Comparison of ENCODE assay signal across 9 cellular contexts in the genomic region with DNA sequence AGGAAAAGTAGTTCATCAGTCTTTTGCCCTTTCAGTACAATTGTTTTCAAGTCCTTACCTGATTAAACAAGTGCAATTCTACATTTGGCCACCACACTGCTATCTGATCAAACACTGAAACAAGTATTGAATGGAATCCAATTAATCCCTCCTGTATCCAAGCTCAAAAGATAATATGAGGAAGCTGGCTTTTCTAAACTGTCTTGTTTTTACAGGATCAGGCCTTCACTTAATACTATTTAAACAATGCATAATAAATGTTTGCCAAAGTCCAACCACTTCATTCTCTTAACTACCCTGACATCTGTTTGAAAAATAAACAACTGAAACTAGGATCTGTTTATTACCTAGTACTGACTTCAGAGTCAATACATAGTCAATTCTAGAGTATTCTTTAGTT.
DNase-seq lines count a peak whose midpoint lies in the region; ATAC-seq and TF ChIP-seq lines count a peak whose summit lies in the region.
"Had no signal": no experiment of that assay in that cellular context is flagged by ENCODE, and none has a peak within 500 bp of the region (broad histone marks: within the 10 kb centered on the region; RNA-seq: fewer than 3 reads in every experiment).

No MANE protein-coding gene starts in this region.

- ATAC-seq in HG03159 (IDR thresholded peaks at IDR 0.05; ENCODE audit: unreplicated experiment) = no peak

- BruUV-seq in Calu3 (replicated peaks; lab: Mats Ljungman, UMichigan) = no TSS peak
- BruUV-seq in mammary epithelial cell (replicated peaks; lab: Mats Ljungman, UMichigan) = no TSS peak

- peaks cover 5% of the 10 kb centered on the region for H3K79me2 ChIP-seq in mammary epithelial cell (ENCODE audit: insufficient read depth, low read length)

- TF ChIP-seq CTCF in Calu3 (IDR thresholded peaks at IDR 0.05; ENCODE audit: unreplicated experiment) (peak; percentile 25), mammary epithelial cell (conservative IDR thresholded peaks at IDR 0.05 in 1 of 2, IDR thresholded peaks at IDR 0.05 in 1 of 2; ENCODE audit: extremely low read depth in 1 of 2, insufficient read depth in 1 of 2, low read depth in 1 of 2, low read length in 2 of 2) (peak; percentile 40 to 45)

- H3K4me3 Mint-ChIP-seq in Calu3 (ENCODE audit: low read depth, unreplicated experiment) = no peak overlapping the region

- H3K27ac Mint-ChIP-seq in Calu3 (ENCODE audit: unreplicated experiment) = no peak overlapping the region

- H3K27ac ChIP-seq in mammary epithelial cell (ENCODE audit: insufficient read depth, low read depth, low read length) = no peak overlapping the region

- peaks cover 10% of the 10 kb centered on the region for H3K4me1 ChIP-seq in mammary epithelial cell (ENCODE audit: insufficient read depth, low read length)

- no peak overlapping the region for H2AFZ ChIP-seq in mammary epithelial cell (ENCODE audit: low read depth, low read length)

- H3K9me3 Mint-ChIP-seq in Calu3 (ENCODE audit: low read depth, unreplicated experiment) = peaks cover 4% of the 10 kb centered on the region

- no peaks in the 10 kb centered on the region for H3K27me3 ChIP-seq in mammary epithelial cell (ENCODE audit: insufficient read depth, low read length)

- CTCF ChIA-PET in Calu3 (lab: Charles Lee) = no interaction called here
- CTCF ChIA-PET in mammary epithelial cell (lab: Charles Lee; ENCODE audit: low non-redundant PET) = no interaction called here

- DNase-seq in Calu3 = no peak
- peak; percentile 78 for DNase-seq in NCI-H1417 treated with DMSO at 0.1 percent for 48 hours (lab: John Stamatoyannopoulos, UW)
- peak; percentile 10 for DNase-seq in mammary epithelial cell
- DNase-seq in lung microvascular endothelial cell (ENCODE audit: low read depth in 2 of 2) = peak; percentile 60 to 83
- DNase-seq in T-helper 1 cell = no peak
- DNase-seq in SKM-1 (lab: John Stamatoyannopoulos, UW; ENCODE audit: unreplicated experiment) = no peak
- DNase-seq in stimulated activated CD4-positive, alpha-beta T cell treated with anti-CD3 and anti-CD28 coated beads, Interleukin-2, amount 100 ng/mL, for 24 hours = no peak
- DNase-seq: activated CD4-positive, alpha-beta T cell treated with anti-CD3 and anti-CD28 coated beads, Interleukin-2, amount 50 U/mL, for 1 hour had no signal

- in situ Hi-C loops in mammary epithelial cell (cut with MboI; ENCODE audit: low sequenced_read_pairs in 2 of 2) = no loop called here

- H3K36me3 ChIP-seq in mammary epithelial cell (ENCODE audit: insufficient read depth, low read length) = no peaks in the 10 kb centered on the region

- H3K9me3 ChIP-seq in mammary epithelial cell (replicated peaks; ENCODE audit: insufficient read depth, low read length) = no peaks in the 10 kb centered on the region

- no peak overlapping the region for H3K4me2 ChIP-seq in mammary epithelial cell (ENCODE audit: insufficient read depth, low read depth, low read length)

- intact Hi-C loops in Calu3 (cut with micrococcal nuclease; ENCODE audit: unreplicated experiment) = no loop called here
- intact Hi-C loops in mammary epithelial cell (cut with micrococcal nuclease) = no loop called here

- H3K27me3 Mint-ChIP-seq in Calu3 (ENCODE audit: unreplicated experiment) = no peaks in the 10 kb centered on the region

- H3K4me3 ChIP-seq in mammary epithelial cell (replicated peaks in 1 of 3; ENCODE audit: insufficient read depth in 1 of 3, low read depth in 2 of 3, low read length in 3 of 3) = no peak overlapping the region

- H4K20me1 ChIP-seq in mammary epithelial cell (ENCODE audit: insufficient read depth, low read length) = no peaks in the 10 kb centered on the region

- dilution Hi-C loops in mammary epithelial cell (cut with HindIII; ENCODE audit: low sequenced_read_pairs) = no loop called here

- peaks cover 15% of the 10 kb centered on the region for H3K4me1 Mint-ChIP-seq in Calu3 (ENCODE audit: low read depth, unreplicated experiment)

- H3K9ac ChIP-seq in mammary epithelial cell (ENCODE audit: insufficient read depth, low read length) = no peak overlapping the region

- H3K36me3 Mint-ChIP-seq in Calu3 (ENCODE audit: insufficient read depth, unreplicated experiment) = no peaks in the 10 kb centered on the region

Comparison
In these comparisons a context has a peak if more than half of its experiments do, and no peak if none do; other contexts are left out.
1. DNase-seq: peak in NCI-H1417 treated with DMSO at 0.1 percent for 48 hours (single experiment), mammary epithelial cell (single experiment) and lung microvascular endothelial cell (2 of 2); none in Calu3 (single experiment), T-helper 1 cell (0 of 5), SKM-1 (single experiment) and stimulated activated CD4-positive, alpha-beta T cell treated with anti-CD3 and anti-CD28 coated beads, Interleukin-2, amount 100 ng/mL, for 24 hours (0 of 2).